Comparison of ENCODE assay signal across 8 cellular contexts in the genomic region with DNA sequence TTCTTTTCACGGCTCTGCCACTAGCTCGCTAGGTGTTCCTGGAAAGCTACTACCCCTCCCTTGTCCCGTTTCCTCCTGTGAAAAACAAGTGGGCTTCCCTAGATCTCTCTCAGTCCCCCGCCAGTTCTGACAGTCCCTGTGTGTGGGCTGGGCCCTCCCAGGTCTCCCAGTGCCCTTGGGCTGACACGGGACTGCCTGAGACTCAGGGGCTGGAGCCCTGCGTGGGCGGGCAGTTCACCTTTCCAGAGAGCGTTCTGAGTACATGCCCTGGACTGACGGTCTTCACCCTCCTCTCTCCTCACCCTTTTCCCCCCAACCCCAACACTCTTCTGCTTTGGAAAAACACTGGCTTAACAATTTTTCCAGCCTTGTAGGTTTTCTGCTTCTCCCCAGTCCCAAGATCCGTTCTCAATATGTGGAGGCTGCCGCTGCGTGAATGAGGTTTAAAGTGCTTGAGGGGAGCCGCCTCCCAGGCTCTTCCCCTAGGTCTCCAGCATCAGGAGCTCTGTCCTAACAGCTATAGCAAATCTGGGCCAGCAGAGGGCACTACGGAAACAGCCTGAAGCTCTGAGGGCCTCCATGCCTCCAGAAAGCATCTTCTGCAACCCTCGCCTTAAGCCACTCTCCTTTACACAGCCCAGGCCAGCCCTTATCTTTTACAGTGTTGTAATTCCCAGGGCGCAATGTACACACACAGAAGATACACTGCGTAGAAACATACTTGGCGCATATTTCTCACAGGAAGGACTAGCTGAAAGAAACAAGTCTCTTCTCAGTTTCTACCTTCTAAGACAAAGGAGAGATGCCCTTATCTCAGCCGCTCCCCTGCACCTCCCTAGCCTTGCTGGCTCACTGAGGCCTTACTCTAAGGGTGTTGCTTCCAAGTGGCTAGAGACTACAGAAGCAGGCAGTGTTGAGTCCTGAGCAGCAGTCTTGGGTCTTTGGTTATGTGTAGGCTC. TPM values are rescaled to one million over a fixed set of nuclear protein-coding genes. Genes with fewer than 3 reads are reported as not detected.
A peak's percentile ranks its signal among the peaks of the same experiment; 100 is the strongest.
DNase-seq lines count a peak whose midpoint lies in the region; ATAC-seq and TF ChIP-seq lines count a peak whose summit lies in the region.

No MANE protein-coding gene starts in this region.

- DNase-seq in activated CD4-positive, CD25-positive, alpha-beta regulatory T cell treated with anti-CD3 and anti-CD28 coated beads, Interleukin-2, amount 50 U/mL, for 16 hours (ENCODE audit: low read depth, low spot score): peak; percentile 5
- peak; percentile 31 for DNase-seq in NCI-H2029 (lab: John Stamatoyannopoulos, UW)
- DNase-seq in activated CD4-positive, alpha-beta T cell treated with anti-CD3 and anti-CD28 coated beads, Interleukin-2, amount 50 U/mL, for 4 hours: peak; percentile 14 to 33
- peak; percentile 62 for DNase-seq in fibroblast of villous mesenchyme (ENCODE audit: low read depth)
- peak; percentile 54 for DNase-seq in stimulated activated CD4-positive, alpha-beta T cell treated with anti-CD3 and anti-CD28 coated beads, Interleukin-1b, Interleukin-23, amount 100 ng/mL, for 48 hours
- DNase-seq in esophagus squamous epithelium (lab: John Stamatoyannopoulos, UW): no peak

- TF ChIP-seq CTCF in fibroblast of villous mesenchyme (IDR thresholded peaks at IDR 0.05; ENCODE audit: insufficient read depth, low read depth, low read length): peak; percentile 68
- TF ChIP-seq CTCF in esophagus squamous epithelium (IDR thresholded peaks at IDR 0.05): peak in 3 of 6 experiments; percentile 14 to 33 (median 19)

- H3K4me3 ChIP-seq in fibroblast of villous mesenchyme (ENCODE audit: low read depth, low read length) (no peak overlapping the region), esophagus squamous epithelium (no peak overlapping the region)

- no peak for ATAC-seq in activated CD4-positive, CD25-positive, alpha-beta regulatory T cell treated with anti-CD3 and anti-CD28 coated beads, Interleukin-2, amount 50 U/mL, for 24 hours
- peak; percentile 75 for ATAC-seq in HG02610 (IDR thresholded peaks at IDR 0.05; ENCODE audit: unreplicated experiment)

- no peak overlapping the region for H3K27ac ChIP-seq in esophagus squamous epithelium

- peaks cover 0 to 1% (median 0%) of the 10 kb centered on the region in 4 donors for H3K27me3 ChIP-seq in esophagus squamous epithelium

- H3K4me1 ChIP-seq in esophagus squamous epithelium: no peaks in the 10 kb centered on the region

- no peak for TF ChIP-seq POLR2A in esophagus squamous epithelium (IDR thresholded peaks at IDR 0.05)

- no peaks in the 10 kb centered on the region for H3K36me3 ChIP-seq in esophagus squamous epithelium

- intact Hi-C loops in esophagus squamous epithelium (cut with DNase I): no loop called here

- H3K9me3 ChIP-seq in esophagus squamous epithelium: no peaks in the 10 kb centered on the region

- WGBS in esophagus squamous epithelium, 2 donors: 58 to 66% methylated on average over 10 to 19 of the region's 19 CpGs

RNA-seq across cellular contexts. Expression of a gene that starts 10.4 kb away (rescaled TPM):
- total RNA-seq in fibroblast of villous mesenchyme: not detected in 2 replicates
- not detected for total RNA-seq in esophagus squamous epithelium

RNA-seq across cellular contexts. Expression of a gene that starts 23.9 kb away (rescaled TPM):
- total RNA-seq in fibroblast of villous mesenchyme: not detected in 2 replicates
- total RNA-seq in esophagus squamous epithelium: not detected
